28 cellular contexts compared by ENCODE assay signal in the genomic region with DNA sequence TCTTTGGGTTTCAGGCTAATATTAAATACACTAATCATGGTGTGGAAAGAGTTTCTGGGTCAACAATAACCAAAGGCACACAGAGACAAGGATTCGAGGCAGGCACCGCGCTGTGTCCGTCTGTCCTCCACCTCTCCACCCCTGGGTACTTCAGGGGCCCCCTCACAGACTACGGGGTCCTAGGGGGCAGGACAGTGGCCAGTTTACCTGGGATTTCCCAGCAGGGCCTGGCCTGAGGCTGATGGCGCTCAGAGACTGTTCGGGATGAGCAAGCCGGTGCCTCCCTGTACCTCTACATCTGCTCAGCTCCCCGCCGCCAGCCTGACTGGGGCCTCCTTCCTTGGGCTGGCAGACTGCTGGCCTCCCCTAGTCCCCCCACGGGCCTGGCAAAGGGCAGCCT. TPM values are rescaled to one million over a fixed set of nuclear protein-coding genes. Genes with fewer than 3 reads are reported as not detected.
DNase-seq lines count a peak whose midpoint lies in the region; ATAC-seq, FAIRE-seq and TF ChIP-seq lines count a peak whose summit lies in the region.
"Had no signal": no experiment of that assay in that cellular context is flagged by ENCODE, and none has a peak within 500 bp of the region (broad histone marks: within the 10 kb centered on the region; RNA-seq: fewer than 3 reads in every experiment).

No MANE protein-coding gene starts in this region.

- no peak for TF ChIP-seq RAD21 in HepG2 (CRISPR knock-in tag; IDR thresholded peaks at IDR 0.05)

- peak overlapping the region; percentile 76 for H3K27ac ChIP-seq in BLaER1
- no peak overlapping the region for H3K27ac ChIP-seq in HepG2 (ENCODE audit: extremely low read length, insufficient read depth, low read length)
- H3K27ac ChIP-seq in psoas muscle, result peak overlapping the region; percentile 73
- H3K27ac ChIP-seq: A549, KMS-11, tibial artery had no signal

- H3K9me3 ChIP-seq in BLaER1 (no peaks in the 10 kb centered on the region), Loucy (ENCODE audit: insufficient read depth, low read depth, low read length) (no peaks in the 10 kb centered on the region), HepG2 (ENCODE audit: low read length) (no peaks in the 10 kb centered on the region), psoas muscle (no peaks in the 10 kb centered on the region)
- H3K9me3 ChIP-seq: A549, right atrium auricular region, tibial artery had no signal

- H3F3A ChIP-seq in Loucy (ENCODE audit: low read depth), result peaks cover 12% of the 10 kb centered on the region

- H3K4me2 ChIP-seq in BLaER1 (peak overlapping the region; percentile 72), Loucy (ENCODE audit: low read depth, low read length, poor library complexity, severe bottlenecking) (peak overlapping the region; percentile 86), HepG2 (ENCODE audit: low read depth, low read length) (peak overlapping the region; percentile 94)
- H3K4me2 ChIP-seq: A549, GM23338, KMS-11 had no signal

- H3K9ac ChIP-seq in BLaER1 (0 out of 2 replicates have a peak overlapping the region, but pooled peaks have one; percentile 38), Loucy (ENCODE audit: low read depth, low read length, poor library complexity, severe bottlenecking) (peak overlapping the region; percentile 70), HepG2 (ENCODE audit: insufficient read depth, low read depth, low read length) (peak overlapping the region; percentile 45; the same call in 1 of the 2 replicates)
- H3K9ac ChIP-seq: KMS-11 had no signal

- H3K27me3 ChIP-seq in BLaER1 (no peaks in the 10 kb centered on the region), Loucy (ENCODE audit: insufficient read depth, low read length, poor library complexity, severe bottlenecking) (no peaks in the 10 kb centered on the region), HepG2 (ENCODE audit: control insufficient read depth in 1 of 2, insufficient read depth in 2 of 2, low read length in 2 of 2) (peaks cover 4 to 18% of the 10 kb centered on the region in 2 experiments; a peak in 4 of 5 replicates), psoas muscle (ENCODE audit: insufficient read depth in 3 of 3, low read length in 2 of 3) (no peaks in the 10 kb centered on the region)
- H3K27me3 ChIP-seq: right atrium auricular region had no signal

- ATAC-seq in HepG2, result peak; percentile 17
- ATAC-seq in psoas muscle, result peak in 2 of 4 donors; percentile 26 to 58
- no peak for ATAC-seq in HG03280 (IDR thresholded peaks at IDR 0.05; ENCODE audit: unreplicated experiment)
- ATAC-seq: activated T-helper 17 cell treated with anti-CD3 and anti-CD28 coated beads, Interleukin-2, amount 50 U/mL, for 72 hours; naive thymus-derived CD4-positive, alpha-beta T cell; stimulated activated naive CD8-positive, alpha-beta T cell treated with anti-CD3 and anti-CD28 coated beads, Interleukin-15, amount 100 ng/mL, for 72 hours; T-cell had no signal

- H2AFZ ChIP-seq in Loucy (ENCODE audit: low read length) (no peak overlapping the region), HepG2 (ENCODE audit: low read length) (no peak overlapping the region)

- CTCF ChIA-PET in HepG2 (lab: Yijun Ruan, JAX; ENCODE audit: low intra/inter-chr PET ratio, low total read pairs), result no interaction called here

- H4K20me1 ChIP-seq in BLaER1 (no peaks in the 10 kb centered on the region), Loucy (ENCODE audit: insufficient read depth, low read length, poor library complexity, severe bottlenecking) (no peaks in the 10 kb centered on the region), HepG2 (ENCODE audit: insufficient read depth, low read length) (no peaks in the 10 kb centered on the region)

- in situ Hi-C loops in HepG2 (cut with HindIII; ENCODE audit: extremely low pct_ligation_motif_present, low pct_unique_long_range_greater_than_20kb), result no loop called here

- POLR2A ChIA-PET in HepG2 (lab: Yijun Ruan, JAX), result interaction anchor here (1.1 to 1.9 kb wide), 2 partner anchors 14 to 18 kb away, joined by 6 to 14 read pairs; partner anchors contain the start of gene EIF5

- H3K9me2 ChIP-seq in Loucy (replicated peaks; ENCODE audit: low read depth, low read length), result no peaks in the 10 kb centered on the region

- TF ChIP-seq EP300 in HepG2 (IDR thresholded peaks at IDR 0.05; ENCODE audit: low read depth in 2 of 2, low read length in 2 of 2), result no peak
- no peak for TF ChIP-seq EP300 in HepG2 (CRISPR knock-in tag; IDR thresholded peaks at IDR 0.05; ENCODE audit: borderline replicate concordance)

- H3K36me3 ChIP-seq in BLaER1, result no peaks in the 10 kb centered on the region
- H3K36me3 ChIP-seq in Loucy (ENCODE audit: insufficient read depth, low read length), result no peaks in the 10 kb centered on the region
- no peaks in the 10 kb centered on the region for H3K36me3 ChIP-seq in HepG2 (replicated peaks in 1 of 2; ENCODE audit: control insufficient read depth in 1 of 2, insufficient read depth in 2 of 2, low read length in 2 of 2)
- no peaks in the 10 kb centered on the region for H3K36me3 ChIP-seq in psoas muscle (ENCODE audit: insufficient read depth in 1 of 2, low read depth in 1 of 2)
- H3K36me3 ChIP-seq: right atrium auricular region, tibial artery had no signal

- H3K79me2 ChIP-seq in Loucy (ENCODE audit: insufficient read depth, low read length) (0 out of 2 replicates have a peak, but pooled peaks cover 6% of the 10 kb centered on the region), HepG2 (ENCODE audit: insufficient read depth, low read length) (no peaks in the 10 kb centered on the region)

- FAIRE-seq in HepG2 (lab: Jason Lieb, UNC), result no peak
- FAIRE-seq: A549 had no signal

- no peak for TF ChIP-seq CTCF in Loucy (conservative IDR thresholded peaks at IDR 0.05; ENCODE audit: low read length)
- no peak for TF ChIP-seq CTCF in HepG2 (CRISPR knock-in tag; IDR thresholded peaks at IDR 0.05)
- no peak for TF ChIP-seq CTCF in psoas muscle (IDR thresholded peaks at IDR 0.05)

- no TSS peak for BruUV-seq in HepG2 (replicated peaks; lab: Mats Ljungman, UMichigan)

- no peak overlapping the region for H3K4me3 ChIP-seq in BLaER1
- H3K4me3 ChIP-seq in Loucy (ENCODE audit: low read length, poor library complexity, severe bottlenecking), result no peak overlapping the region
- H3K4me3 ChIP-seq in HepG2 (replicated peaks in 1 of 3; ENCODE audit: insufficient read depth in 1 of 3, low read depth in 2 of 3, low read length in 3 of 3), result peak overlapping the region in 2 of 3 experiments; percentile 29 to 66; a peak in 2 of 6 replicates
- H3K4me3 ChIP-seq in psoas muscle, result no peak overlapping the region
- H3K4me3 ChIP-seq: A549, GM23338, right atrium auricular region, tibial artery had no signal

- DNase-seq in HepG2 (ENCODE audit: low spot score) (no peak), psoas muscle (no peak), retina (no peak), NCI-H526 (lab: John Stamatoyannopoulos, UW) (no peak), NK-92 (lab: John Stamatoyannopoulos, UW; ENCODE audit: unreplicated experiment) (no peak)
- DNase-seq: activated CD4-positive, alpha-beta T cell treated with anti-CD3 and anti-CD28 coated beads for 48 hours; CD4-positive, alpha-beta T cell; DMS 273 treated with DMSO at 0.1 percent for 48 hours; HFFc6; midbrain; naive thymus-derived CD4-positive, alpha-beta T cell; NCI-H2081; NCI-H446; NCI-H82; nucleus accumbens; stimulated activated CD4-positive, alpha-beta T cell treated with anti-CD3 and anti-CD28 coated beads, Interleukin-12 subunit alpha, Interleukin-12 subunit beta, amount 100 ng/mL, for 4 hours; stimulated activated CD4-positive, alpha-beta T cell treated with anti-CD3 and anti-CD28 coated beads, Interleukin-2, amount 100 ng/mL, for 48 hours; stimulated activated naive CD8-positive, alpha-beta T cell treated with anti-CD3 and anti-CD28 coated beads, Interleukin-15, amount 100 ng/mL, for 72 hours; T-cell had no signal

- peaks cover 58% of the 10 kb centered on the region for H3K4me1 ChIP-seq in BLaER1
- H3K4me1 ChIP-seq in Loucy (ENCODE audit: insufficient read depth, low read length, poor library complexity, severe bottlenecking), result peaks cover 70% of the 10 kb centered on the region
- peaks cover 41% of the 10 kb centered on the region for H3K4me1 ChIP-seq in HepG2 (ENCODE audit: insufficient read depth, low read length)
- H3K4me1 ChIP-seq in psoas muscle, result peaks cover 13% of the 10 kb centered on the region
- H3K4me1 ChIP-seq: A549, right atrium auricular region, tibial artery had no signal

- TF ChIP-seq POLR2A in HepG2 (IDR thresholded peaks at IDR 0.05; ENCODE audit: insufficient read depth in 1 of 2, low read depth in 2 of 2, low read length in 2 of 2), result no peak

- intact Hi-C loops in HepG2 (cut with micrococcal nuclease; ENCODE audit: unreplicated experiment) (no loop called here), psoas muscle (cut with DNase I) (no loop called here)

- 0% methylated on average over 3 of the region's 11 CpGs for WGBS in HepG2 (ENCODE audit: low lambda C conversion rate)
- 84 to 90% (median 89%) methylated on average over 11 of the region's 11 CpGs for WGBS in psoas muscle, 3 donors

RNA-seq across cellular contexts. Expression of gene EIF5, which starts 18.1 kb away (rescaled TPM):
- total RNA-seq in HepG2 (2016; rRNA removed; fragmentation: Illumina TruSeq; extraction: Trizol) (281 and 333 TPM in 2 replicates), psoas muscle (100 to 1,000 TPM; 222 to 535 (median 414) TPM)
- 57.6 and 59.2 TPM in 2 replicates for total RNA-seq in HepG2 (2016; cell fraction: cytosol; rRNA removed; fragmentation: Illumina TruSeq; extraction: Trizol; ENCODE audit: low read depth)
- 289 and 316 TPM in 2 replicates for total RNA-seq in HepG2 (2016; cell fraction: insoluble cytoplasmic fraction; rRNA removed; fragmentation: Illumina TruSeq; extraction: Trizol)
- total RNA-seq in HepG2 (2016; cell fraction: membrane; rRNA removed; fragmentation: Illumina TruSeq; extraction: Trizol), result 131 and 147 TPM in 2 replicates
- total RNA-seq in HepG2 (2016; cell fraction: nucleus; rRNA removed; fragmentation: Illumina TruSeq; extraction: Trizol), result 180 TPM in 2 replicates
- polyA plus RNA-seq in HepG2 (2011; rRNA removed) (147 and 189 TPM in 2 replicates), psoas muscle (100 to 1,000 TPM; 163 to 381 (median 354) TPM)
- 98.3 and 109 TPM in 2 replicates for polyA plus RNA-seq in HepG2 (2011; cell fraction: cytosol; rRNA removed)
- 192 and 267 TPM in 2 replicates for polyA plus RNA-seq in HepG2 (2011; cell fraction: nucleus; rRNA removed)
- 226 and 227 TPM in 2 replicates for polyA plus RNA-seq in HepG2 (2012)
- 34.1 and 47.0 TPM in 2 replicates for polyA plus RNA-seq in HepG2 (2016; cell fraction: cytosol; fragmentation: Illumina TruSeq; extraction: Trizol; ENCODE audit: low read depth)
- polyA plus RNA-seq in HepG2 (2016; cell fraction: insoluble cytoplasmic fraction; fragmentation: Illumina TruSeq; extraction: Trizol; ENCODE audit: low read depth), result 286 and 291 TPM in 2 replicates
- polyA plus RNA-seq in HepG2 (2016; cell fraction: membrane; fragmentation: Illumina TruSeq; extraction: Trizol; ENCODE audit: low read depth), result 74.1 and 96.9 TPM in 2 replicates
- polyA plus RNA-seq in HepG2 (2016; cell fraction: nucleus; fragmentation: Illumina TruSeq; extraction: Trizol; ENCODE audit: insufficient read depth, low read depth), result 188 and 207 TPM in 2 replicates
- 81.5 and 123 TPM in 2 replicates for polyA minus RNA-seq in HepG2 (2011; rRNA and poly(A)+ RNA removed; ENCODE audit: low replicate concordance)
- polyA minus RNA-seq in HepG2 (2011; cell fraction: cytosol; rRNA and poly(A)+ RNA removed), result 55.8 and 65.8 TPM in 2 replicates
- polyA minus RNA-seq in HepG2 (2011; cell fraction: nucleus; rRNA and poly(A)+ RNA removed), result 331 and 439 TPM in 2 replicates

Comparison
In these comparisons a context has a peak if more than half of its experiments do, and no peak if none do; other contexts are left out.
1. H3K4me3 ChIP-seq: peak in HepG2 (2 of 3); none in BLaER1 (single experiment), Loucy (single experiment) and psoas muscle (single experiment).
2. Peak in every context shown above with its lines, with median percentiles within 50 percentile points of each other: H3K4me2 ChIP-seq and H3K9ac ChIP-seq.